In genomic region chr21:41636636-41637625, GRCh38 we compare ENCODE assay signal across 1 cellular context.
TF ChIP-seq lines count a peak whose summit lies in the region.

No MANE protein-coding gene starts in this region.

TF ChIP-seq in HepG2, 621 proteins besides CTCF, POLR2A, EP300 and RAD21 (continued from another document):
- TF ChIP-seq TRIM24 (CRISPR knock-in tag; IDR thresholded peaks at IDR 0.05) (no peak), FOXK1 (CRISPR knock-in tag; IDR thresholded peaks at IDR 0.05; ENCODE audit: borderline replicate concordance, low read depth) (no peak), NFAT5 (CRISPR knock-in tag; IDR thresholded peaks at IDR 0.05) (no peak), GZF1 (CRISPR knock-in tag; IDR thresholded peaks at IDR 0.05) (no peak), ZNF747 (CRISPR knock-in tag; IDR thresholded peaks at IDR 0.05; ENCODE audit: borderline replicate concordance) (no peak), YEATS2 (CRISPR knock-in tag; IDR thresholded peaks at IDR 0.05; ENCODE audit: borderline replicate concordance) (no peak)
- TF ChIP-seq, protein P1, sequence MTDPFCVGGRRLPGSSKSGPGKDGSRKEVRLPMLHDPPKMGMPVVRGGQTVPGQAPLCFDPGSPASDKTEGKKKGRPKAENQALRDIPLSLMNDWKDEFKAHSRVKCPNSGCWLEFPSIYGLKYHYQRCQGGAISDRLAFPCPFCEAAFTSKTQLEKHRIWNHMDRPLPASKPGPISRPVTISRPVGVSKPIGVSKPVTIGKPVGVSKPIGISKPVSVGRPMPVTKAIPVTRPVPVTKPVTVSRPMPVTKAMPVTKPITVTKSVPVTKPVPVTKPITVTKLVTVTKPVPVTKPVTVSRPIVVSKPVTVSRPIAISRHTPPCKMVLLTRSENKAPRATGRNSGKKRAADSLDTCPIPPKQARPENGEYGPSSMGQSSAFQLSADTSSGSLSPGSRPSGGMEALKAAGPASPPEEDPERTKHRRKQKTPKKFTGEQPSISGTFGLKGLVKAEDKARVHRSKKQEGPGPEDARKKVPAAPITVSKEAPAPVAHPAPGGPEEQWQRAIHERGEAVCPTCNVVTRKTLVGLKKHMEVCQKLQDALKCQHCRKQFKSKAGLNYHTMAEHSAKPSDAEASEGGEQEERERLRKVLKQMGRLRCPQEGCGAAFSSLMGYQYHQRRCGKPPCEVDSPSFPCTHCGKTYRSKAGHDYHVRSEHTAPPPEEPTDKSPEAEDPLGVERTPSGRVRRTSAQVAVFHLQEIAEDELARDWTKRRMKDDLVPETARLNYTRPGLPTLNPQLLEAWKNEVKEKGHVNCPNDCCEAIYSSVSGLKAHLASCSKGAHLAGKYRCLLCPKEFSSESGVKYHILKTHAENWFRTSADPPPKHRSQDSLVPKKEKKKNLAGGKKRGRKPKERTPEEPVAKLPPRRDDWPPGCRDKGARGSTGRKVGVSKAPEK (CRISPR knock-in tag; IDR thresholded peaks at IDR 0.05; ENCODE audit: borderline replicate concordance) = no peak
TF ChIP-seq in HepG2: peak in this region for 0.
